In genomic region chr1:247401310-247402098, GRCh38 we compare ENCODE assay signal across 16 cellular contexts. TPM values are rescaled to one million over a fixed set of nuclear protein-coding genes. Genes with fewer than 3 reads are reported as not detected.
DNase-seq lines count a peak whose midpoint lies in the region; ATAC-seq and TF ChIP-seq lines count a peak whose summit lies in the region.
"Had no signal": no experiment of that assay in that cellular context is flagged by ENCODE, and none has a peak within 500 bp of the region (broad histone marks: within the 10 kb centered on the region; RNA-seq: fewer than 3 reads in every experiment).

No MANE protein-coding gene starts in this region.

- TF ChIP-seq CTCF in MCF 10A (IDR thresholded peaks at IDR 0.05; ENCODE audit: unreplicated experiment): no peak
- TF ChIP-seq CTCF in breast epithelium (IDR thresholded peaks at IDR 0.05): no peak
- no peak for TF ChIP-seq CTCF in MM.1S (IDR thresholded peaks at IDR 0.05; ENCODE audit: low read length)
- no peak for TF ChIP-seq CTCF in WERI-Rb-1 (IDR thresholded peaks at IDR 0.05; ENCODE audit: low read depth, low read length)

- CTCF ChIA-PET in MCF 10A (lab: Yijun Ruan, JAX): interaction anchor here (0.6 to 4.8 kb wide), 11 partner anchors 8 to 178 kb away, joined by 3 to 81 read pairs (median 4); no protein-coding TSS in a partner anchor

- H3K36me3 Mint-ChIP-seq in MCF 10A (ENCODE audit: insufficient read depth, unreplicated experiment): no peaks in the 10 kb centered on the region
- H3K36me3 Mint-ChIP-seq: activated naive CD8-positive, alpha-beta T cell treated with anti-CD3 and anti-CD28 coated beads for 36 hours had no signal

- no peak overlapping the region for H2AFZ ChIP-seq in MM.1S (ENCODE audit: low read length)
- H2AFZ ChIP-seq: parathyroid adenoma had no signal

- no peaks in the 10 kb centered on the region for H4K20me1 ChIP-seq in MM.1S (ENCODE audit: insufficient read depth, low read length)

- no peak overlapping the region for H3K9ac ChIP-seq in MM.1S (ENCODE audit: low read length)
- H3K9ac ChIP-seq: parathyroid adenoma, SK-N-SH had no signal

- H3K36me3 ChIP-seq in breast epithelium: no peaks in the 10 kb centered on the region
- H3K36me3 ChIP-seq in MM.1S (replicated peaks; ENCODE audit: insufficient read depth, low read length): no peaks in the 10 kb centered on the region
- no peaks in the 10 kb centered on the region for H3K36me3 ChIP-seq in WERI-Rb-1
- H3K36me3 ChIP-seq: cardiac muscle cell, tibial nerve had no signal

- peaks cover 8% of the 10 kb centered on the region for H3K9me3 Mint-ChIP-seq in MCF 10A (ENCODE audit: unreplicated experiment)
- H3K9me3 Mint-ChIP-seq: activated B cell treated with CpG ODN at 0.5 μM for 24 hours had no signal

- no peaks in the 10 kb centered on the region for H3K9me2 ChIP-seq in MM.1S (replicated peaks; ENCODE audit: insufficient read depth, low read length)
- H3K9me2 ChIP-seq: SK-N-SH had no signal

- H3K4me3 ChIP-seq in breast epithelium: no peak overlapping the region
- no peak overlapping the region for H3K4me3 ChIP-seq in MM.1S (ENCODE audit: low read length)
- no peak overlapping the region for H3K4me3 ChIP-seq in WERI-Rb-1 (ENCODE audit: low read depth, low read length)
- H3K4me3 ChIP-seq: cardiac muscle cell, tibial nerve had no signal

- no peaks in the 10 kb centered on the region for H3F3A ChIP-seq in MM.1S (ENCODE audit: insufficient read depth, low read length)

- intact Hi-C loops in MCF 10A (cut with micrococcal nuclease) (no loop called here), breast epithelium (cut with DNase I; ENCODE audit: low total_unique reads) (loop anchor here (5.0 kb wide), 1 partner anchor 466 kb away; no protein-coding TSS in a partner anchor)

- no peak for ATAC-seq in GM21723 (IDR thresholded peaks at IDR 0.05; ENCODE audit: unreplicated experiment)

- H3K27ac ChIP-seq in breast epithelium (no peak overlapping the region), MM.1S (ENCODE audit: low read length) (no peak overlapping the region), WERI-Rb-1 (no peak overlapping the region)
- H3K27ac ChIP-seq: cardiac muscle cell, parathyroid adenoma, tibial nerve had no signal

- no peak for TF ChIP-seq POLR2A in breast epithelium (IDR thresholded peaks at IDR 0.05)

- H3K27me3 ChIP-seq in breast epithelium (no peaks in the 10 kb centered on the region), MM.1S (replicated peaks; ENCODE audit: insufficient read depth, low read length) (peaks cover 15% of the 10 kb centered on the region), WERI-Rb-1 (ENCODE audit: insufficient read depth, low read depth, severe bottlenecking) (peaks cover 34% of the 10 kb centered on the region)
- H3K27me3 ChIP-seq: cardiac muscle cell, tibial nerve had no signal

- H3K27ac Mint-ChIP-seq in MCF 10A (ENCODE audit: low read depth, unreplicated experiment): peak overlapping the region; percentile 41
- H3K27ac Mint-ChIP-seq: activated B cell treated with CpG ODN at 0.5 μM for 24 hours; activated naive CD8-positive, alpha-beta T cell treated with anti-CD3 and anti-CD28 coated beads for 36 hours had no signal

- H3K4me3 Mint-ChIP-seq in MCF 10A (ENCODE audit: unreplicated experiment): peak overlapping the region; percentile 49
- H3K4me3 Mint-ChIP-seq: activated B cell treated with CpG ODN at 0.5 μM for 24 hours; activated naive CD8-positive, alpha-beta T cell treated with anti-CD3 and anti-CD28 coated beads for 36 hours had no signal

- peaks cover 21% of the 10 kb centered on the region for H3K4me1 Mint-ChIP-seq in MCF 10A (ENCODE audit: insufficient read depth, unreplicated experiment)

- H3K9me3 ChIP-seq in breast epithelium (no peaks in the 10 kb centered on the region), MM.1S (replicated peaks; ENCODE audit: insufficient read depth, low read length) (no peaks in the 10 kb centered on the region), WERI-Rb-1 (ENCODE audit: severe bottlenecking) (no peaks in the 10 kb centered on the region)
- H3K9me3 ChIP-seq: SK-N-SH had no signal

- no peaks in the 10 kb centered on the region for H3K4me1 ChIP-seq in breast epithelium
- H3K4me1 ChIP-seq in MM.1S (ENCODE audit: low read length): no peaks in the 10 kb centered on the region
- H3K4me1 ChIP-seq: parathyroid adenoma, tibial nerve had no signal

- BruUV-seq in MCF 10A (replicated peaks; lab: Mats Ljungman, UMichigan): no TSS peak

- no peaks in the 10 kb centered on the region for H3K27me3 Mint-ChIP-seq in MCF 10A (ENCODE audit: insufficient read depth, unreplicated experiment)
- H3K27me3 Mint-ChIP-seq: activated B cell treated with CpG ODN at 0.5 μM for 24 hours; activated naive CD8-positive, alpha-beta T cell treated with anti-CD3 and anti-CD28 coated beads for 36 hours had no signal

- H3K79me2 ChIP-seq in MM.1S (ENCODE audit: low read length): no peaks in the 10 kb centered on the region
- H3K79me2 ChIP-seq: parathyroid adenoma had no signal

- POLR2A ChIA-PET in MCF 10A (lab: Yijun Ruan, JAX): interaction anchor here (0.6 to 1.7 kb wide), 8 partner anchors 13 to 323 kb away, joined by 3 to 12 read pairs (median 4); partner anchors contain the start of gene ZNF670

- peak; percentile 49 for DNase-seq in MCF 10A (ENCODE audit: unreplicated experiment)
- no peak for DNase-seq in breast epithelium (ENCODE audit: low spot score in 2 of 2)
- DNase-seq in NCI-H2081 (lab: John Stamatoyannopoulos, UW): peak; percentile 42 to 82
- peak; percentile 29 for DNase-seq in T1000 (lab: John Stamatoyannopoulos, UW)
- DNase-seq in MM.1S: no peak
- no peak for DNase-seq in WERI-Rb-1
- DNase-seq in hippocampal formation (lab: John Stamatoyannopoulos, UW): no peak
- DNase-seq: activated B cell treated with CpG ODN at 0.5 μM for 24 hours; activated CD8-positive, alpha-beta memory T cell treated with anti-CD3 and anti-CD28 coated beads, Interleukin-2, amount 50 U/mL, for 4 hours; activated naive CD8-positive, alpha-beta T cell treated with anti-CD3 and anti-CD28 coated beads for 36 hours; NCI-H526; SK-N-SH had no signal

- H3K4me2 ChIP-seq in MM.1S (ENCODE audit: low read depth, low read length): no peak overlapping the region
- H3K4me2 ChIP-seq: SK-N-SH had no signal

RNA-seq across cellular contexts. Expression of gene NLRP3, which starts 14.5 kb away (rescaled TPM):
- total RNA-seq in MCF 10A (2022): 0.16 and 0.42 TPM in 2 replicates
- 1 to 10 TPM in 2 of 3 donors, under 1 TPM in 1; 0.66 to 7.8 (median 3.2) TPM for total RNA-seq in breast epithelium

RNA-seq across cellular contexts. Expression of gene OR2B11, which starts 56.4 kb away (rescaled TPM):
- total RNA-seq in MCF 10A (2022) (not detected in 2 replicates), breast epithelium (not detected)
- total RNA-seq: activated B cell treated with CpG ODN at 0.5 μM for 24 hours; activated naive CD8-positive, alpha-beta T cell treated with anti-CD3 and anti-CD28 coated beads for 36 hours; cardiac muscle cell; tibial nerve had no signal

Comparison
In these comparisons a context has a peak if more than half of its experiments do, and no peak if none do; other contexts are left out.
1. DNase-seq: peak in MCF 10A (single experiment), NCI-H2081 (2 of 2) and T1000 (single experiment); none in breast epithelium (0 of 2), MM.1S (single experiment), WERI-Rb-1 (single experiment) and hippocampal formation (0 of 2).